In the genomic region with DNA sequence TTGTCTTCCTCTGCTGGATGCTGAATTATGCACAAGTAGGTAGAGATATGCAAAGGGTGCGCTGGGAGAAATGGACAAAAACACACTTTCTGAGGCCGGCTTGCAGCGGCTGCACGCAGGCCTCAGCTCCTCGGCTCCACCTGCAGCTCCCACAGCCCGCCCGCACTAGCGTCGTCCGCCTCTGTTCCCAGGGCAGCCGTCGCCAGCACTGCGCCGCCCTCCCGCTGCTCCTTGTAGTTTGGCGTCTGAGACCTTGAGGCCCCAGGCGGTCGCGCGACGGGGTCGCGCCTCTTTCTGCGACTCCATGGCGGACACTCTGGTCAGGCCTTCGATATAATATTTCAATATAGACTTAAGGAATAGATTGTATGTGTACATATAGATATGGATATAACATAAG, we compare ENCODE assay signal across 14 cellular contexts. TPM values are rescaled to one million over a fixed set of nuclear protein-coding genes. Genes with fewer than 3 reads are reported as not detected.
DNase-seq lines count a peak whose midpoint lies in the region; ATAC-seq and TF ChIP-seq lines count a peak whose summit lies in the region.
"Had no signal": no experiment of that assay in that cellular context is flagged by ENCODE, and none has a peak within 500 bp of the region (broad histone marks: within the 10 kb centered on the region; RNA-seq: fewer than 3 reads in every experiment).

No MANE protein-coding gene starts in this region.

- H2BK15ac ChIP-seq in H9 (ENCODE audit: low read depth, low read length) (no peak overlapping the region), neuronal stem cell (ENCODE audit: low read length) (no peak overlapping the region)

- H2BK20ac ChIP-seq in H9 (ENCODE audit: low read depth, low read length, poor library complexity, severe bottlenecking): no peak overlapping the region

- no peaks in the 10 kb centered on the region for H3K9me2 ChIP-seq in GM23338 (ENCODE audit: insufficient read depth)

- H3K36me3 Mint-ChIP-seq in GM23338 (ENCODE audit: low read depth) (peaks cover 4% of the 10 kb centered on the region; the same call in 2 of the 3 replicates), H9 (ENCODE audit: insufficient read depth in 1 of 3, low read depth in 3 of 3) (peaks cover 0 to 18% (median 0%) of the 10 kb centered on the region in 3 experiments; a peak in 2 of 7 replicates)

- peak; percentile 90 for ATAC-seq in GM23338

- no peak overlapping the region for H3K23ac ChIP-seq in H9 (ENCODE audit: insufficient read length, low read depth, low read length)
- H3K23ac ChIP-seq in neuronal stem cell (ENCODE audit: low read depth, low read length, poor library complexity): peak overlapping the region; percentile 80

- no peaks in the 10 kb centered on the region for H3K79me2 ChIP-seq in GM23338 (replicated peaks; ENCODE audit: insufficient read depth)
- H3K79me2 ChIP-seq in H9 (ENCODE audit: insufficient read depth, low read length): no peaks in the 10 kb centered on the region

- no peak for TF ChIP-seq POLR2A in adrenal gland (IDR thresholded peaks at IDR 0.05)

- no peaks in the 10 kb centered on the region for H3K27me3 ChIP-seq in GM23338 (ENCODE audit: insufficient read depth)
- no peaks in the 10 kb centered on the region for H3K27me3 ChIP-seq in H9 (ENCODE audit: insufficient read depth, low read length)
- no peaks in the 10 kb centered on the region for H3K27me3 ChIP-seq in neuronal stem cell (ENCODE audit: control insufficient read depth in 3 of 3, insufficient read depth in 3 of 3, low read depth in 1 of 3, low read length in 3 of 3)
- no peaks in the 10 kb centered on the region for H3K27me3 ChIP-seq in adrenal gland

- H3K27ac ChIP-seq in GM23338 (ENCODE audit: low read depth) (no peak overlapping the region), H9 (ENCODE audit: insufficient read length, low read depth, low read length) (no peak overlapping the region), neuronal stem cell (replicated peaks; ENCODE audit: low read length) (no peak overlapping the region), adrenal gland (no peak overlapping the region)

- H3K36me3 ChIP-seq in GM23338 (ENCODE audit: insufficient read depth) (no peaks in the 10 kb centered on the region), neuronal stem cell (replicated peaks in 1 of 2; ENCODE audit: control insufficient read depth in 2 of 2, insufficient read depth in 2 of 2, low read length in 2 of 2) (peaks cover 0 to 20% of the 10 kb centered on the region in 2 donors), adrenal gland (replicated peaks in 1 of 2) (peaks cover 0 to 16% of the 10 kb centered on the region in 2 donors)
- H3K36me3 ChIP-seq: HAP-1 had no signal

- no peaks in the 10 kb centered on the region for H3F3A ChIP-seq in GM23338 (replicated peaks; ENCODE audit: low read depth)

- intact Hi-C loops in adrenal gland (cut with DNase I): no loop called here

- H3K14ac ChIP-seq in H9 (ENCODE audit: insufficient read depth, low read length) (no peak overlapping the region), neuronal stem cell (ENCODE audit: low read length) (no peak overlapping the region)

- H3K4me3 ChIP-seq in GM23338 (no peak overlapping the region), neuronal stem cell (ENCODE audit: low read length in 2 of 2) (no peak overlapping the region), adrenal gland (no peak overlapping the region)
- H3K4me3 ChIP-seq: HAP-1 had no signal

- no peak overlapping the region for H3K56ac ChIP-seq in H9 (ENCODE audit: insufficient read length, low read depth, low read length)

- H3K27ac Mint-ChIP-seq in GM23338 (no peak overlapping the region), H9 (peak overlapping the region in 1 of 3 experiments; percentile 45; a peak in 1 of 7 replicates)
- H3K27ac Mint-ChIP-seq: CD4-positive, alpha-beta memory T cell; HFFc6 had no signal

- H3K4me1 ChIP-seq in GM23338 (ENCODE audit: insufficient read depth) (no peaks in the 10 kb centered on the region), H9 (ENCODE audit: insufficient read depth, low read length) (no peaks in the 10 kb centered on the region), neuronal stem cell (ENCODE audit: control insufficient read depth in 2 of 2, insufficient read depth in 1 of 2, low read depth in 1 of 2, low read length in 2 of 2) (no peaks in the 10 kb centered on the region), adrenal gland (replicated peaks in 1 of 2) (no peaks in the 10 kb centered on the region)
- H3K4me1 ChIP-seq: HAP-1 had no signal

- H3T11ph ChIP-seq in H9 (ENCODE audit: low read length): no peak overlapping the region

- H2AFZ ChIP-seq in GM23338: no peak overlapping the region
- H2AFZ ChIP-seq in H9 (ENCODE audit: low read length): no peak overlapping the region
- no peak overlapping the region for H2AFZ ChIP-seq in neuronal stem cell (ENCODE audit: low read length)

- H4K20me1 ChIP-seq in GM23338 (replicated peaks; ENCODE audit: insufficient read depth) (no peaks in the 10 kb centered on the region), H9 (ENCODE audit: control insufficient read depth, insufficient read depth, insufficient read length) (no peaks in the 10 kb centered on the region)

- no CpG with 5 or more reads among the region's 26 CpGs for WGBS in H9 (ENCODE audit: extremely low coverage, insufficient read length, low lambda C conversion rate)
- WGBS in neuronal stem cell (ENCODE audit: extremely low coverage in 2 of 2, insufficient read length in 2 of 2, insufficient replicate concordance in 1 of 2), 2 donors: no CpG with 5 or more reads among the region's 26 CpGs
- WGBS in adrenal gland, 4 donors: 89 to 94% (median 92%) methylated on average over 25 to 26 of the region's 26 CpGs

- no peak for TF ChIP-seq CTCF in GM23338 (conservative IDR thresholded peaks at IDR 0.05; ENCODE audit: low read depth in 2 of 2)
- TF ChIP-seq CTCF in H9 (conservative IDR thresholded peaks at IDR 0.05): no peak
- no peak for TF ChIP-seq CTCF in adrenal gland (IDR thresholded peaks at IDR 0.05)

- no peak overlapping the region for H2AK5ac ChIP-seq in H9 (ENCODE audit: insufficient read length, low read length)
- no peak overlapping the region for H2AK5ac ChIP-seq in neuronal stem cell (ENCODE audit: low read depth, low read length)

- no peak overlapping the region for H3K9ac ChIP-seq in H9 (ENCODE audit: extremely low read depth, insufficient read length, low read length)
- no peak overlapping the region for H3K9ac ChIP-seq in neuronal stem cell (ENCODE audit: low read depth, low read length, poor library complexity)

- no peak overlapping the region for H4K5ac ChIP-seq in H9 (ENCODE audit: insufficient read length, low read depth, low read length)

- H3K4me1 Mint-ChIP-seq in GM23338: no peaks in the 10 kb centered on the region
- H3K4me1 Mint-ChIP-seq in H9: no peaks in the 10 kb centered on the region

- H3K4ac ChIP-seq in H9 (ENCODE audit: low read depth, low read length): no peak overlapping the region
- no peak overlapping the region for H3K4ac ChIP-seq in neuronal stem cell (ENCODE audit: low read length)

- H2BK5ac ChIP-seq in H9 (ENCODE audit: insufficient read length, low read length) (no peak overlapping the region), neuronal stem cell (ENCODE audit: low read length) (no peak overlapping the region)

- H3K4me2 ChIP-seq in GM23338 (no peak overlapping the region), H9 (ENCODE audit: insufficient read depth, insufficient read length, low read length) (no peak overlapping the region), neuronal stem cell (ENCODE audit: insufficient read depth, low read length, poor library complexity, severe bottlenecking) (no peak overlapping the region)

- DNase-seq in GM23338 (ENCODE audit: low spot score) (peak; percentile 74), H9 (peak; percentile 60), neuronal stem cell (ENCODE audit: low spot score) (no peak), adrenal gland (no peak), pons (ENCODE audit: low spot score) (no peak), NCI-H1092 treated with DMSO at 0.1 percent for 48 hours (lab: John Stamatoyannopoulos, UW) (no peak)
- DNase-seq: C1 segment of cervical spinal cord; Calu3; CD4-positive, alpha-beta memory T cell; COR-L47; DMS53; DMS79 treated with DMSO at 0.1 percent for 48 hours; HFFc6 had no signal

- H2BK12ac ChIP-seq in H9 (ENCODE audit: insufficient read length, low read depth, low read length) (no peak overlapping the region), neuronal stem cell (ENCODE audit: low read length) (no peak overlapping the region)

- H4K91ac ChIP-seq in H9 (ENCODE audit: insufficient read length, low read depth, low read length) (no peak overlapping the region), neuronal stem cell (ENCODE audit: low read depth, low read length, poor library complexity) (no peak overlapping the region)

- H3K27me3 Mint-ChIP-seq in GM23338 (ENCODE audit: insufficient read depth, low read depth, poor library complexity) (no peaks in the 10 kb centered on the region), H9 (ENCODE audit: low read depth) (no peaks in the 10 kb centered on the region)
- H3K27me3 Mint-ChIP-seq: CD4-positive, alpha-beta memory T cell had no signal

- no peaks in the 10 kb centered on the region for H3K23me2 ChIP-seq in H9 (ENCODE audit: insufficient read length, low read depth, low read length, poor library complexity, severe bottlenecking)

- H3K79me1 ChIP-seq in H9 (ENCODE audit: insufficient read depth, low read depth, low read length, poor library complexity, severe bottlenecking) (no peaks in the 10 kb centered on the region), neuronal stem cell (ENCODE audit: low read depth, low read length) (no peaks in the 10 kb centered on the region)

- H3K18ac ChIP-seq in H9 (ENCODE audit: insufficient read length, low read depth, low read length): no peak overlapping the region
- H3K18ac ChIP-seq in neuronal stem cell (ENCODE audit: low read length): no peak overlapping the region

- H4K8ac ChIP-seq in H9 (replicated peaks; ENCODE audit: insufficient read length, low read depth, low read length): no peak overlapping the region
- no peak overlapping the region for H4K8ac ChIP-seq in neuronal stem cell (ENCODE audit: low read depth, low read length)

- H3K9me3 ChIP-seq in H9 (ENCODE audit: control insufficient read depth, low read depth, low read length): no peaks in the 10 kb centered on the region
- peaks cover 0 to 2% of the 10 kb centered on the region in 2 donors for H3K9me3 ChIP-seq in neuronal stem cell (replicated peaks in 1 of 2; ENCODE audit: control insufficient read depth in 2 of 2, insufficient read depth in 1 of 2, low read depth in 1 of 2, low read length in 2 of 2)
- H3K9me3 ChIP-seq in adrenal gland (replicated peaks in 1 of 3): no peaks in the 10 kb centered on the region
- H3K9me3 ChIP-seq: HAP-1 had no signal

- no peak overlapping the region for H2BK120ac ChIP-seq in H9 (ENCODE audit: low read depth, low read length, poor library complexity, severe bottlenecking)
- H2BK120ac ChIP-seq in neuronal stem cell (ENCODE audit: low read depth, low read length): no peak overlapping the region

- H3K4me3 Mint-ChIP-seq in GM23338: no peak overlapping the region
- H3K4me3 Mint-ChIP-seq in H9: no peak overlapping the region
- H3K4me3 Mint-ChIP-seq: CD4-positive, alpha-beta memory T cell; HFFc6 had no signal

- no peaks in the 10 kb centered on the region; the same call in 2 of the 3 replicates for H3K9me3 Mint-ChIP-seq in GM23338
- H3K9me3 Mint-ChIP-seq in H9: no peaks in the 10 kb centered on the region
- H3K9me3 Mint-ChIP-seq: CD4-positive, alpha-beta memory T cell; HFFc6 had no signal

RNA-seq across cellular contexts. Expression of gene SLFN12, which starts 24.8 kb away (rescaled TPM):
- 6.1 and 9.2 TPM in 2 replicates for total RNA-seq in GM23338 (2014; rRNA removed; shearing (Covaris generic))
- polyA plus RNA-seq in GM23338 (2016; fragmentation: Nextera tagmentation; extraction: Ambion mirVana) (3.5 and 4.8 TPM in 2 replicates), adrenal gland (1 to 10 TPM; 5.5 to 9.7 (median 5.6) TPM)
- total RNA-seq in H9 (2021) (13.4 and 14.5 TPM in 2 replicates), adrenal gland (10 to 100 TPM in 7 of 8 donors, 1 to 10 TPM in 1; 5.1 to 17.1 (median 12.5) TPM)
- 10.5 TPM for polyA plus RNA-seq in neuronal stem cell (2013, experiment 1 of 2)
- 10.6 TPM for polyA plus RNA-seq in neuronal stem cell (2013, experiment 2 of 2)

RNA-seq across cellular contexts. Expression of gene SLFN11, which starts 34.1 kb away (rescaled TPM):
- total RNA-seq in GM23338 (2014; rRNA removed; shearing (Covaris generic)): 0.04 TPM in 1 of 2 replicates, not detected in the other
- 0.19 TPM in 1 of 2 replicates, not detected in the other for polyA plus RNA-seq in GM23338 (2016; fragmentation: Nextera tagmentation; extraction: Ambion mirVana)
- total RNA-seq in H9 (2021): 0.55 and 0.90 TPM in 2 replicates
- polyA plus RNA-seq in neuronal stem cell (2013, experiment 1 of 2): 0.07 TPM
- polyA plus RNA-seq in neuronal stem cell (2013, experiment 2 of 2): 0.08 TPM
- total RNA-seq in adrenal gland: 10 to 100 TPM; 14.4 to 37.3 (median 23.0) TPM
- polyA plus RNA-seq in adrenal gland: 10 to 100 TPM in 2 of 3 donors, 1 to 10 TPM in 1; 8.0 to 10.9 (median 10.1) TPM

RNA-seq across cellular contexts. Expression of gene SLFN13, which starts 41.0 kb away (rescaled TPM):
- 3.1 and 4.3 TPM in 2 replicates for total RNA-seq in GM23338 (2014; rRNA removed; shearing (Covaris generic))
- polyA plus RNA-seq in GM23338 (2016; fragmentation: Nextera tagmentation; extraction: Ambion mirVana): 1.0 and 1.3 TPM in 2 replicates
- 10.1 TPM in 2 replicates for total RNA-seq in H9 (2021)
- polyA plus RNA-seq in neuronal stem cell (2013, experiment 1 of 2): 1.5 TPM
- 1.7 TPM for polyA plus RNA-seq in neuronal stem cell (2013, experiment 2 of 2)
- total RNA-seq in adrenal gland: 1 to 10 TPM in 7 of 8 donors, under 1 TPM in 1; 0.97 to 9.7 (median 6.4) TPM
- polyA plus RNA-seq in adrenal gland: 1 to 10 TPM; 1.4 to 2.2 (median 1.4) TPM

Comparison
In these comparisons a context has a peak if more than half of its experiments do, and no peak if none do; other contexts are left out.
1. DNase-seq: peak in GM23338 (single experiment) and H9 (single experiment); none in neuronal stem cell (single experiment), adrenal gland (0 of 7), pons (single experiment) and NCI-H1092 treated with DMSO at 0.1 percent for 48 hours (single experiment).